In genomic region chr19:6632747-6633455, GRCh38 we compare ENCODE assay signal across 8 cellular contexts. TPM values are rescaled to one million over a fixed set of nuclear protein-coding genes. Genes with fewer than 3 reads are reported as not detected.
DNase-seq lines count a peak whose midpoint lies in the region; ATAC-seq and TF ChIP-seq lines count a peak whose summit lies in the region.
"Not testable (repeated sequence)": the region's sequence is repeated elsewhere in the genome, so short reads cannot be mapped to it uniquely, and the experiment has no call there.

No MANE protein-coding gene starts in this region.

- not testable (repeated sequence) for H3F3A ChIP-seq in DOHH2 (ENCODE audit: control insufficient read depth, insufficient read depth)

- not testable (repeated sequence) for H2AFZ ChIP-seq in Karpas-422 (ENCODE audit: low read length); OCI-LY3 (ENCODE audit: low read depth, low read length); trophoblast cell (ENCODE audit: insufficient read depth, low read length, poor library complexity)

- H3K4me2 ChIP-seq in DOHH2 (ENCODE audit: low read length): peak overlapping the region; percentile 30; the same call in 1 of the 2 replicates
- H3K4me2 ChIP-seq in Karpas-422 (ENCODE audit: low read depth, low read length, poor library complexity, severe bottlenecking); trophoblast cell (ENCODE audit: low read length): not testable (repeated sequence)
- H3K4me2 ChIP-seq in OCI-LY3 (ENCODE audit: low read length): peak overlapping the region; percentile 63

- H3K9ac ChIP-seq in Karpas-422 (ENCODE audit: low read length); trophoblast cell (ENCODE audit: low read length): not testable (repeated sequence)
- H3K9ac ChIP-seq in OCI-LY3 (ENCODE audit: low read length): peak overlapping the region; percentile 27; the same call in 1 of the 2 replicates

- TF ChIP-seq POLR2A in upper lobe of left lung (IDR thresholded peaks at IDR 0.05): not testable (repeated sequence)

- ATAC-seq in upper lobe of left lung (ENCODE audit: low FRiP score in 2 of 2): peak in 1 of 2 donors; percentile 75

- H3K4me1 ChIP-seq in DOHH2 (ENCODE audit: control insufficient read depth, low read length): peaks cover 29% of the 10 kb centered on the region
- not testable (repeated sequence) for H3K4me1 ChIP-seq in Karpas-422 (ENCODE audit: low read length); trophoblast cell (ENCODE audit: control insufficient read depth in 1 of 2, insufficient read depth in 2 of 2, low read length in 2 of 2); upper lobe of left lung
- peaks cover 31% of the 10 kb centered on the region for H3K4me1 ChIP-seq in OCI-LY3 (ENCODE audit: low read length)

- not testable (repeated sequence) for H3K36me3 ChIP-seq in DOHH2 (ENCODE audit: control insufficient read depth, low read length); Karpas-422 (ENCODE audit: insufficient read depth, low read length); OCI-LY3 (replicated peaks; ENCODE audit: low read depth, low read length); trophoblast cell (ENCODE audit: control insufficient read depth in 1 of 2, insufficient read depth in 2 of 2, low read length in 2 of 2); upper lobe of left lung

- peak; percentile 51 for TF ChIP-seq CTCF in DOHH2 (IDR thresholded peaks at IDR 0.05; ENCODE audit: low read depth, low read length, poor library complexity, severe bottlenecking)
- peak; percentile 58 for TF ChIP-seq CTCF in OCI-LY3 (IDR thresholded peaks at IDR 0.05; ENCODE audit: low read depth, low read length)
- TF ChIP-seq CTCF in upper lobe of left lung (IDR thresholded peaks at IDR 0.05): peak; percentile 56 to 79 (median 72)

- H3K9me3 Mint-ChIP-seq in activated CD4-positive, alpha-beta T cell treated with anti-CD3 and anti-CD28 coated beads, Interleukin-2, amount 10 ng/mL, durations not matched to agents 7 days and 5 days: not testable (repeated sequence)

- H3K27ac ChIP-seq in DOHH2 (ENCODE audit: low read depth, low read length); Karpas-422 (ENCODE audit: low read length); OCI-LY3 (ENCODE audit: low read length); caudate nucleus (ENCODE audit: low read depth, low read length); trophoblast cell (ENCODE audit: low read depth, low read length); upper lobe of left lung: not testable (repeated sequence)

- not testable (repeated sequence) for H3K27me3 Mint-ChIP-seq in activated CD4-positive, alpha-beta T cell treated with anti-CD3 and anti-CD28 coated beads, Interleukin-2, amount 10 ng/mL, durations not matched to agents 7 days and 5 days

- not testable (repeated sequence) for H3K18ac ChIP-seq in trophoblast cell (ENCODE audit: low read length)

- not testable (repeated sequence) for H2BK120ac ChIP-seq in trophoblast cell (ENCODE audit: insufficient read depth, low read length, poor library complexity)

- H4K20me1 ChIP-seq in DOHH2 (ENCODE audit: control insufficient read depth, insufficient read depth, low read depth, low read length); Karpas-422 (ENCODE audit: insufficient read depth, low read depth, low read length); OCI-LY3 (ENCODE audit: insufficient read depth, low read length): not testable (repeated sequence)

- H2BK12ac ChIP-seq in trophoblast cell (ENCODE audit: low read length): not testable (repeated sequence)

- H4K91ac ChIP-seq in trophoblast cell (ENCODE audit: low read depth, low read length): not testable (repeated sequence)

- H3K36me3 Mint-ChIP-seq in activated CD4-positive, alpha-beta T cell treated with anti-CD3 and anti-CD28 coated beads, Interleukin-2, amount 10 ng/mL, durations not matched to agents 7 days and 5 days (ENCODE audit: low read depth): not testable (repeated sequence)

- not testable (repeated sequence) for H3K9me2 ChIP-seq in DOHH2 (replicated peaks; ENCODE audit: control insufficient read depth, low read length); Karpas-422 (replicated peaks; ENCODE audit: insufficient read depth, low read length)

- H3K9me3 ChIP-seq in DOHH2 (ENCODE audit: control insufficient read depth, insufficient read depth, low read length); Karpas-422 (ENCODE audit: low read length); trophoblast cell (ENCODE audit: insufficient read depth, low read depth, low read length); upper lobe of left lung: not testable (repeated sequence)
- H3K9me3 ChIP-seq in OCI-LY3 (ENCODE audit: insufficient read depth, low read length): peaks cover 11% of the 10 kb centered on the region; the same call in 1 of the 2 replicates

- not testable (repeated sequence) for H4K8ac ChIP-seq in trophoblast cell (ENCODE audit: low read depth, low read length)

- not testable (repeated sequence) for H3K27me3 ChIP-seq in DOHH2 (ENCODE audit: control insufficient read depth, low read length); Karpas-422 (ENCODE audit: low read length); OCI-LY3 (ENCODE audit: low read depth, low read length); trophoblast cell (ENCODE audit: insufficient read depth, low read length); upper lobe of left lung

- H3K14ac ChIP-seq in trophoblast cell (ENCODE audit: low read length): not testable (repeated sequence)

- not testable (repeated sequence) for H2BK5ac ChIP-seq in trophoblast cell (ENCODE audit: low read depth, low read length, poor library complexity)

- peak; percentile 86 for DNase-seq in Karpas-422
- DNase-seq in activated CD4-positive, alpha-beta T cell treated with anti-CD3 and anti-CD28 coated beads, Interleukin-2, amount 10 ng/mL, durations not matched to agents 7 days and 5 days: peak; percentile 46
- peak in 57 of 61 donors; percentile 1 to 73 (median 40) for DNase-seq in caudate nucleus (lab: John Stamatoyannopoulos, UW)
- peak in 47 of 51 donors; percentile 3 to 85 (median 47) for DNase-seq in hypothalamus (lab: John Stamatoyannopoulos, UW)
- peak; percentile 77 to 83 for DNase-seq in trophoblast cell
- DNase-seq in upper lobe of left lung: peak in 1 of 2 donors; percentile 87

- H4K12ac ChIP-seq in trophoblast cell (ENCODE audit: low read depth, low read length): not testable (repeated sequence)

- CTCF ChIA-PET in activated CD4-positive, alpha-beta T cell treated with anti-CD3 and anti-CD28 coated beads, Interleukin-2, amount 10 ng/mL, durations not matched to agents 7 days and 5 days (lab: Charles Lee): interaction anchor here (0.6 to 2.0 kb wide), 5 partner anchors 17 to 231 kb away, joined by 3 to 5 read pairs (median 4); partner anchors contain the start of gene GPR108

- WGBS in trophoblast cell (ENCODE audit: extremely low coverage, insufficient coverage, insufficient read length): no CpG with 5 or more reads among the region's 26 CpGs
- WGBS in upper lobe of left lung, 2 donors: 48 to 51% methylated on average over 25 to 26 of the region's 26 CpGs

- H3K4me1 Mint-ChIP-seq in activated CD4-positive, alpha-beta T cell treated with anti-CD3 and anti-CD28 coated beads, Interleukin-2, amount 10 ng/mL, durations not matched to agents 7 days and 5 days: peaks cover 22% of the 10 kb centered on the region

- H2AK5ac ChIP-seq in trophoblast cell (ENCODE audit: low read length): not testable (repeated sequence)

- not testable (repeated sequence) for H3K4me3 Mint-ChIP-seq in activated CD4-positive, alpha-beta T cell treated with anti-CD3 and anti-CD28 coated beads, Interleukin-2, amount 10 ng/mL, durations not matched to agents 7 days and 5 days

- TF ChIP-seq EP300 in upper lobe of left lung (IDR thresholded peaks at IDR 0.05): not testable (repeated sequence)

- H3K27ac Mint-ChIP-seq in activated CD4-positive, alpha-beta T cell treated with anti-CD3 and anti-CD28 coated beads, Interleukin-2, amount 10 ng/mL, durations not matched to agents 7 days and 5 days: not testable (repeated sequence)

- H3K23ac ChIP-seq in trophoblast cell (ENCODE audit: low read length): not testable (repeated sequence)

- not testable (repeated sequence) for H3K4me3 ChIP-seq in DOHH2 (ENCODE audit: low read length); Karpas-422 (ENCODE audit: low read length); trophoblast cell (ENCODE audit: low read depth, low read length); upper lobe of left lung
- H3K4me3 ChIP-seq in OCI-LY3 (ENCODE audit: low read length): peak overlapping the region; percentile 59

- H3K79me2 ChIP-seq in DOHH2 (ENCODE audit: control insufficient read depth, low read length); Karpas-422 (ENCODE audit: low read length); OCI-LY3 (ENCODE audit: low read length); trophoblast cell (ENCODE audit: control insufficient read depth, insufficient read depth, low read length, poor library complexity): not testable (repeated sequence)

- POLR2A ChIA-PET in activated CD4-positive, alpha-beta T cell treated with anti-CD3 and anti-CD28 coated beads, Interleukin-2, amount 10 ng/mL, durations not matched to agents 7 days and 5 days (lab: Charles Lee): interaction anchor here (0.6 kb wide), 1 partner anchor 159 kb away, joined by 3 read pairs; no protein-coding TSS in a partner anchor

- H3K79me1 ChIP-seq in trophoblast cell (ENCODE audit: low read length): not testable (repeated sequence)

- H3K4ac ChIP-seq in trophoblast cell (ENCODE audit: low read depth, low read length): not testable (repeated sequence)

RNA-seq across cellular contexts. Expression of gene TNFSF14, which starts 37.1 kb away (rescaled TPM):
- 1.8 TPM in 1 of 2 replicates, not detected in the other for total RNA-seq in Karpas-422 (2014; rRNA removed; shearing (Covaris generic); ENCODE audit: low replicate concordance)
- 10 to 100 TPM; 20.2 to 20.8 TPM for total RNA-seq in activated CD4-positive, alpha-beta T cell treated with anti-CD3 and anti-CD28 coated beads, Interleukin-2, amount 10 ng/mL, durations not matched to agents 7 days and 5 days
- polyA plus RNA-seq in trophoblast cell (2013): not detected in 2 replicates
- total RNA-seq in upper lobe of left lung: 1 to 10 TPM; 1.7 to 7.3 (median 2.8) TPM

RNA-seq across cellular contexts. Expression of gene CD70, which starts 42.0 kb away (rescaled TPM):
- total RNA-seq in Karpas-422 (2014; rRNA removed; shearing (Covaris generic); ENCODE audit: low replicate concordance): 10.4 and 12.6 TPM in 2 replicates
- total RNA-seq in activated CD4-positive, alpha-beta T cell treated with anti-CD3 and anti-CD28 coated beads, Interleukin-2, amount 10 ng/mL, durations not matched to agents 7 days and 5 days: 10 to 100 TPM; 12.6 to 12.9 TPM
- not detected in 2 replicates for polyA plus RNA-seq in trophoblast cell (2013)
- 1 to 10 TPM in 1 of 6 donors, under 1 TPM in 1, not detected in 4; 0.31 to 1.3 TPM for total RNA-seq in upper lobe of left lung
